ENCODE assay signal across 27 cellular contexts in genomic region chr17:8741366-8741765, GRCh38. TPM values are rescaled to one million over a fixed set of nuclear protein-coding genes. Genes with fewer than 3 reads are reported as not detected.
"Had no signal": no experiment of that assay in that cellular context is flagged by ENCODE, and none has a peak within 500 bp of the region (broad histone marks: within the 10 kb centered on the region; RNA-seq: fewer than 3 reads in every experiment).

No MANE protein-coding gene starts in this region.

- H3K27me3 Mint-ChIP-seq: activated CD4-positive, alpha-beta memory T cell treated with anti-CD3 and anti-CD28 coated beads for 36 hours; activated naive CD8-positive, alpha-beta T cell had no signal

- H3K9me3 Mint-ChIP-seq: activated CD4-positive, alpha-beta memory T cell treated with anti-CD3 and anti-CD28 coated beads for 36 hours; activated CD4-positive, alpha-beta T cell treated with anti-CD3 and anti-CD28 coated beads, Interleukin-2, amount 10 ng/mL, durations not matched to agents 7 days and 5 days; activated naive CD4-positive, alpha-beta T cell treated with anti-CD3 and anti-CD28 coated beads for 36 hours; activated T-cell treated with anti-CD3 and anti-CD28 coated beads, Interleukin-2, amount 50 U/mL, for 4 hours; WTC11 had no signal

- H3K36me3 Mint-ChIP-seq: activated CD4-positive, alpha-beta memory T cell treated with anti-CD3 and anti-CD28 coated beads for 36 hours; activated naive CD8-positive, alpha-beta T cell; WTC11 had no signal

- H3K27me3 ChIP-seq: brain microvascular endothelial cell, cardiac muscle cell had no signal

- ATAC-seq: Panc1, Right ventricle myocardium inferior had no signal

- DNase-seq: activated CD4-positive, alpha-beta memory T cell treated with anti-CD3 and anti-CD28 coated beads for 36 hours; activated CD4-positive, alpha-beta T cell treated with anti-CD3 and anti-CD28 coated beads, Interleukin-2, amount 10 ng/mL, durations not matched to agents 7 days and 5 days; activated CD4-positive, CD25-positive, alpha-beta regulatory T cell treated with anti-CD3 and anti-CD28 coated beads, Interleukin-2, amount 50 U/mL, for 72 hours; activated gamma-delta T cell; activated naive CD4-positive, alpha-beta T cell treated with anti-CD3 and anti-CD28 coated beads for 36 hours; activated T-cell treated with anti-CD3 and anti-CD28 coated beads, Interleukin-2, amount 50 U/mL, for 4 hours; brain microvascular endothelial cell; Kasumi-1; KBM-7; NCI-H1048; NCI-H1417; NCI-H2029; NCI-H345; NCI-H510A; NCI-H526 treated with DMSO at 0.1 percent for 48 hours; NCI-H82; OCI-M1; RPMI8226; T-helper 9 cell had no signal

- H3K27ac ChIP-seq: brain microvascular endothelial cell, cardiac muscle cell, SK-N-MC had no signal

- H3K27ac Mint-ChIP-seq: activated CD4-positive, alpha-beta memory T cell treated with anti-CD3 and anti-CD28 coated beads for 36 hours; activated naive CD4-positive, alpha-beta T cell treated with anti-CD3 and anti-CD28 coated beads for 36 hours; activated naive CD8-positive, alpha-beta T cell; WTC11 had no signal

- H3K4me3 Mint-ChIP-seq: activated CD4-positive, alpha-beta T cell treated with anti-CD3 and anti-CD28 coated beads, Interleukin-2, amount 10 ng/mL, durations not matched to agents 7 days and 5 days; WTC11 had no signal

- H3K4me3 ChIP-seq: cardiac muscle cell, SK-N-MC had no signal

- H3K36me3 ChIP-seq: brain microvascular endothelial cell, cardiac muscle cell had no signal

RNA-seq across cellular contexts. Expression of gene CCDC42, which starts 3.3 kb away (rescaled TPM):
- total RNA-seq: activated naive CD4-positive, alpha-beta T cell treated with anti-CD3 and anti-CD28 coated beads for 36 hours; activated T-cell treated with anti-CD3 and anti-CD28 coated beads, Interleukin-2, amount 50 U/mL, for 4 hours; cardiac muscle cell; cerebellum; M059J; Right ventricle myocardium inferior; WTC11 had no signal
- polyA plus RNA-seq: cardiac muscle cell had no signal

RNA-seq across cellular contexts. Expression of gene SPDYE4, which starts 17.0 kb away (rescaled TPM):
- total RNA-seq: activated CD4-positive, alpha-beta memory T cell treated with anti-CD3 and anti-CD28 coated beads for 36 hours; activated CD4-positive, alpha-beta T cell treated with anti-CD3 and anti-CD28 coated beads, Interleukin-2, amount 10 ng/mL, durations not matched to agents 7 days and 5 days; activated naive CD4-positive, alpha-beta T cell treated with anti-CD3 and anti-CD28 coated beads for 36 hours; activated T-cell treated with anti-CD3 and anti-CD28 coated beads, Interleukin-2, amount 50 U/mL, for 4 hours; cardiac muscle cell; cerebellum; M059J; Right ventricle myocardium inferior; WTC11 had no signal
- polyA plus RNA-seq: cardiac muscle cell had no signal

RNA-seq across cellular contexts. Expression of gene MFSD6L, which starts 57.8 kb away (rescaled TPM):
- total RNA-seq: activated CD4-positive, alpha-beta memory T cell treated with anti-CD3 and anti-CD28 coated beads for 36 hours; activated naive CD4-positive, alpha-beta T cell treated with anti-CD3 and anti-CD28 coated beads for 36 hours; cardiac muscle cell; M059J had no signal
- polyA plus RNA-seq: cardiac muscle cell had no signal
